Comparison of ENCODE assay signal across 9 cellular contexts in the genomic region with DNA sequence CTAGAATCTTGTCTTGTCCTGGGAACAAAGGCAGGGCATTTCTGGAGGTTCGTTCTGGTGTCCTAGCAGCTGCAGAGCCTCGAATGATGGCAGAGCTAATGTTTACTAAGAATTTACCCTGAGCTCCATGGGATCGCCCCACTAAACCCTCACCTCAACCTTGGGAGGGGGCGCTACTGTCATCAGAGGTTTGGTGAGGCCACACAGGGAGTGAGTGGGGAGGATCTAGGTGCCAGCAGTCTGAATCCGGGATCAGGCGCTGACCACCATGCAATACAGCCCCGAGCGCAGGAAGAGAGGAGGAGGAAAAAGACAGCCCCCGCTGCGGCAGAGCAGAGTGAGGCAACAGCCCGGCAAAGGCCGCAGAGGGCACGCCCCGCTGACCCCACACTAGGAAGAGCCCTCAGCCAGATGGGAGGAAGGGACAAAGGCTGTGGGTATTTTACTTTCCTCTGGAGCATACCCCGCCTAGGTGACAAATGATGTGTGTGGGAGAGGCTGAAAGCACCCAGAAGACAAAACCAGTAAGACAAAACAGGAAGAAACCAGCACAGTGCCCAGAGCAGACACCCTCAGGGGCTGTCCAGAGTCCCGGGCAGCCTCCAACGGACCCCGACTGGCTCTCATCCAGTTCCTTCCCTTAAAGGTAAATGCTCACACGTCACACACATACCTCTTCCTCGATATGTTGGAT.
DNase-seq lines count a peak whose midpoint lies in the region; ATAC-seq, FAIRE-seq and TF ChIP-seq lines count a peak whose summit lies in the region.
"Had no signal": no experiment of that assay in that cellular context is flagged by ENCODE, and none has a peak within 500 bp of the region (broad histone marks: within the 10 kb centered on the region; RNA-seq: fewer than 3 reads in every experiment).

No MANE protein-coding gene starts in this region.

- DNase-seq in GM13976 (ENCODE audit: low spot score) (peak; percentile 70), keratinocyte (ENCODE audit: low read depth, low spot score) (no peak), upper lobe of left lung (peak; percentile 64 to 89), NCI-H187 (lab: John Stamatoyannopoulos, UW) (no peak)
- no peak for DNase-seq in T-helper 2 cell treated with Interferon-gamma antibody and Interleukin-4, amounts not matched to agents 5 μg/mL and 100 μg/mL, for 36 hours (ENCODE audit: low spot score)
- no peak for DNase-seq in activated effector memory CD4-positive, alpha-beta T cell treated with Interleukin-2 at 50 U/mL for 16 hours
- DNase-seq in stimulated activated CD4-positive, alpha-beta T cell treated with anti-CD3 and anti-CD28 coated beads, Interleukin-1b, Interleukin-23, amount 100 ng/mL, for 48 hours: no peak
- DNase-seq: activated naive CD8-positive, alpha-beta T cell treated with anti-CD3 and anti-CD28 coated beads, Interleukin-2, amount 10 ng/mL, durations not matched to agents 7 days and 5 days had no signal

- H3K4me3 ChIP-seq in keratinocyte (ENCODE audit: control insufficient read depth in 2 of 3, extremely low read depth in 1 of 3, insufficient read depth in 2 of 3, low read depth in 1 of 3, low read length in 3 of 3): no peak overlapping the region
- no peak overlapping the region for H3K4me3 ChIP-seq in upper lobe of left lung

- no peaks in the 10 kb centered on the region for H3K9me3 Mint-ChIP-seq in T-helper 2 cell treated with Interferon-gamma antibody and Interleukin-4, amounts not matched to agents 5 μg/mL and 100 μg/mL, for 36 hours
- H3K9me3 Mint-ChIP-seq: activated naive CD8-positive, alpha-beta T cell treated with anti-CD3 and anti-CD28 coated beads, Interleukin-2, amount 10 ng/mL, durations not matched to agents 7 days and 5 days had no signal

- H3K27me3 ChIP-seq in keratinocyte (ENCODE audit: control insufficient read depth, extremely low read depth, insufficient read depth, low read length) (no peaks in the 10 kb centered on the region), upper lobe of left lung (no peaks in the 10 kb centered on the region)

- H4K20me1 ChIP-seq in keratinocyte (ENCODE audit: control insufficient read depth, extremely low read depth, insufficient read depth, low read length): no peaks in the 10 kb centered on the region

- dilution Hi-C loops in keratinocyte (cut with MboI; ENCODE audit: extremely low pct_ligation_motif_present, low sequenced_read_pairs): no loop called here

- 31 to 34% methylated on average over 19 to 20 of the region's 20 CpGs for WGBS in upper lobe of left lung, 2 donors

- peak overlapping the region; percentile 17 for H3K4me3 Mint-ChIP-seq in T-helper 2 cell treated with Interferon-gamma antibody and Interleukin-4, amounts not matched to agents 5 μg/mL and 100 μg/mL, for 36 hours
- H3K4me3 Mint-ChIP-seq: activated naive CD8-positive, alpha-beta T cell treated with anti-CD3 and anti-CD28 coated beads, Interleukin-2, amount 10 ng/mL, durations not matched to agents 7 days and 5 days had no signal

- H3K4me2 ChIP-seq in keratinocyte (ENCODE audit: control insufficient read depth, extremely low read depth, insufficient read depth, low read depth, low read length): peak overlapping the region; percentile 17

- TF ChIP-seq CTCF in GM13976 (IDR thresholded peaks at IDR 0.05; ENCODE audit: borderline replicate concordance, control extremely low read depth, extremely low read depth, insufficient read depth, missing control alignments): no peak
- TF ChIP-seq CTCF in keratinocyte (optimal IDR thresholded peaks at IDR 0.05 in 1 of 3, IDR thresholded peaks at IDR 0.05 in 1 of 3, conservative IDR thresholded peaks at IDR 0.05 in 1 of 3; ENCODE audit: extremely low read depth in 1 of 3, insufficient read depth in 2 of 3, low read length in 3 of 3): no peak
- no peak for TF ChIP-seq CTCF in upper lobe of left lung (IDR thresholded peaks at IDR 0.05)

- H3K36me3 ChIP-seq in keratinocyte (ENCODE audit: control insufficient read depth in 2 of 2, extremely low read depth in 1 of 2, insufficient read depth in 2 of 2, low read length in 2 of 2): peaks cover 0 to 2% of the 10 kb centered on the region in 2 experiments
- H3K36me3 ChIP-seq in upper lobe of left lung: no peaks in the 10 kb centered on the region

- H3K4me1 ChIP-seq in keratinocyte (ENCODE audit: control insufficient read depth, extremely low read depth, insufficient read depth, low read length): peaks cover 12% of the 10 kb centered on the region
- peaks cover 41 to 83% (median 69%) of the 10 kb centered on the region in 4 donors for H3K4me1 ChIP-seq in upper lobe of left lung

- TF ChIP-seq EP300 in upper lobe of left lung (IDR thresholded peaks at IDR 0.05): no peak

- FAIRE-seq in keratinocyte (lab: Jason Lieb, UNC): no peak

- peaks cover 33% of the 10 kb centered on the region for H3K4me1 Mint-ChIP-seq in T-helper 2 cell treated with Interferon-gamma antibody and Interleukin-4, amounts not matched to agents 5 μg/mL and 100 μg/mL, for 36 hours (ENCODE audit: low read depth)

- H3K27me3 Mint-ChIP-seq in T-helper 2 cell treated with Interferon-gamma antibody and Interleukin-4, amounts not matched to agents 5 μg/mL and 100 μg/mL, for 36 hours (ENCODE audit: low read depth): peaks cover 2% of the 10 kb centered on the region
- H3K27me3 Mint-ChIP-seq: activated naive CD8-positive, alpha-beta T cell treated with anti-CD3 and anti-CD28 coated beads, Interleukin-2, amount 10 ng/mL, durations not matched to agents 7 days and 5 days had no signal

- H3K36me3 Mint-ChIP-seq in T-helper 2 cell treated with Interferon-gamma antibody and Interleukin-4, amounts not matched to agents 5 μg/mL and 100 μg/mL, for 36 hours (ENCODE audit: low read depth): peaks cover 7% of the 10 kb centered on the region
- H3K36me3 Mint-ChIP-seq: activated naive CD8-positive, alpha-beta T cell treated with anti-CD3 and anti-CD28 coated beads, Interleukin-2, amount 10 ng/mL, durations not matched to agents 7 days and 5 days had no signal

- no peak overlapping the region for H3K9ac ChIP-seq in keratinocyte (ENCODE audit: control insufficient read depth, extremely low read depth, insufficient read depth, low read length)

- peak; percentile 45 for ATAC-seq in HG02642 (IDR thresholded peaks at IDR 0.05; ENCODE audit: poor library complexity, unreplicated experiment)
- peak; percentile 35 to 74 for ATAC-seq in upper lobe of left lung (ENCODE audit: low FRiP score in 2 of 2)

- H2AFZ ChIP-seq in keratinocyte (ENCODE audit: control insufficient read depth, low read length): no peak overlapping the region

- H3K79me2 ChIP-seq in keratinocyte (ENCODE audit: control insufficient read depth, insufficient read depth, low read length): peaks cover 15% of the 10 kb centered on the region

- in situ Hi-C loops in GM13976 (cut with MboI; ENCODE audit: low sequenced_read_pairs, unreplicated experiment): no loop called here

- H3K9me3 ChIP-seq in keratinocyte (ENCODE audit: control insufficient read depth, low read depth, low read length) (no peaks in the 10 kb centered on the region), upper lobe of left lung (no peaks in the 10 kb centered on the region)

- peak overlapping the region; percentile 55 for H3K27ac Mint-ChIP-seq in T-helper 2 cell treated with Interferon-gamma antibody and Interleukin-4, amounts not matched to agents 5 μg/mL and 100 μg/mL, for 36 hours
- H3K27ac Mint-ChIP-seq: activated naive CD8-positive, alpha-beta T cell treated with anti-CD3 and anti-CD28 coated beads, Interleukin-2, amount 10 ng/mL, durations not matched to agents 7 days and 5 days had no signal

- H3K9me1 ChIP-seq in keratinocyte (ENCODE audit: control insufficient read depth, extremely low read depth, insufficient read depth, low read length): peaks cover 2% of the 10 kb centered on the region

- no peak for TF ChIP-seq POLR2A in upper lobe of left lung (IDR thresholded peaks at IDR 0.05)

- H3K27ac ChIP-seq in keratinocyte (ENCODE audit: control insufficient read depth, insufficient read depth, low read length) (no peak overlapping the region), upper lobe of left lung (peak overlapping the region; percentile 76 to 86 (median 79))

Comparison
In these comparisons a context has a peak if more than half of its experiments do, and no peak if none do; other contexts are left out.
1. DNase-seq: peak in GM13976 (single experiment) and upper lobe of left lung (2 of 2); none in T-helper 2 cell treated with Interferon-gamma antibody and Interleukin-4, amounts not matched to agents 5 μg/mL and 100 μg/mL, for 36 hours (single experiment), keratinocyte (single experiment), activated effector memory CD4-positive, alpha-beta T cell treated with Interleukin-2 at 50 U/mL for 16 hours (single experiment), stimulated activated CD4-positive, alpha-beta T cell treated with anti-CD3 and anti-CD28 coated beads, Interleukin-1b, Interleukin-23, amount 100 ng/mL, for 48 hours (single experiment) and NCI-H187 (0 of 2).